1 cellular context compared by ENCODE assay signal in genomic region chr2:27212626-27213471, GRCh38.
TF ChIP-seq lines count a peak whose summit lies in the region.

No MANE protein-coding gene starts in this region.

TF ChIP-seq in HepG2, 621 proteins besides CTCF, POLR2A, EP300 and RAD21 (continued from another document):
- TF ChIP-seq, protein P1, sequence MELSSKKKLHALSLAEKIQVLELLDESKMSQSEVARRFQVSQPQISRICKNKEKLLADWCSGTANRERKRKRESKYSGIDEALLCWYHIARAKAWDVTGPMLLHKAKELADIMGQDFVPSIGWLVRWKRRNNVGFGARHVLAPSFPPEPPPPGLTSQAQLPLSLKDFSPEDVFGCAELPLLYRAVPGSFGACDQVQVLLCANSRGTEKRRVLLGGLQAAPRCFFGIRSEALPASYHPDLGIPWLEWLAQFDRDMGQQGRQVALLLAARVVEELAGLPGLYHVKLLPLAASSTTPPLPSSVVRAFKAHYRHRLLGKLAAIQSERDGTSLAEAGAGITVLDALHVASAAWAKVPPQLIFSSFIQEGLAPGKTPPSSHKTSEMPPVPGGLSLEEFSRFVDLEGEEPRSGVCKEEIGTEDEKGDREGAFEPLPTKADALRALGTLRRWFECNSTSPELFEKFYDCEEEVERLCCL (CRISPR knock-in tag; IDR thresholded peaks at IDR 0.05; ENCODE audit: borderline replicate concordance), result no peak
